ENCODE assay signal across 1 cellular context in the genomic region with DNA sequence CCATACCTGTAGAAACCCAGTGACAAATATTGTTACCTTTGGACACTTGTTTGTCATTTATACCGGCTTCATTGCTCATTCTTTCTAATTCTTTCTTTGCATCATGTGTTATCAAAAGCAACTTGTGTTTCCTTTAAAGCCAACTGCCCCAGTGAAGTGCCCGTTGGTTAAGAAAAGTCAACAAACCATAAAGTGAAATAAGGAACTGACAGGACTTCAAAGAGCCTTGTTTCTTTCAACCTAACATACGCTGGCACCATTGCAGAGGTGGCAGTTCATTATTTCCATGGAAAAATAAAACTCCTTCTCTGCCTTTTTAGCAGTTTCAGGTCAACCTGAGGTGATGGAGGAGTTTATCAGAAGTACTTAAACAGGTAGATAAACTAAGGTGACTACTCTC.
TF ChIP-seq lines count a peak whose summit lies in the region.

No MANE protein-coding gene starts in this region.

TF ChIP-seq in GM12878, 131 proteins besides CTCF, POLR2A, EP300 and RAD21 (continued from another document):
- TF ChIP-seq, protein P1, sequence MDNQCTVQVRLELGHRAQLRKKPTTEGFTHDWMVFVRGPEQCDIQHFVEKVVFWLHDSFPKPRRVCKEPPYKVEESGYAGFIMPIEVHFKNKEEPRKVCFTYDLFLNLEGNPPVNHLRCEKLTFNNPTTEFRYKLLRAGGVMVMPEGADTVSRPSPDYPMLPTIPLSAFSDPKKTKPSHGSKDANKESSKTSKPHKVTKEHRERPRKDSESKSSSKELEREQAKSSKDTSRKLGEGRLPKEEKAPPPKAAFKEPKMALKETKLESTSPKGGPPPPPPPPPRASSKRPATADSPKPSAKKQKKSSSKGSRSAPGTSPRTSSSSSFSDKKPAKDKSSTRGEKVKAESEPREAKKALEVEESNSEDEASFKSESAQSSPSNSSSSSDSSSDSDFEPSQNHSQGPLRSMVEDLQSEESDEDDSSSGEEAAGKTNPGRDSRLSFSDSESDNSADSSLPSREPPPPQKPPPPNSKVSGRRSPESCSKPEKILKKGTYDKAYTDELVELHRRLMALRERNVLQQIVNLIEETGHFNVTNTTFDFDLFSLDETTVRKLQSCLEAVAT (IDR thresholded peaks at IDR 0.05), result no peak
- TF ChIP-seq NRF1 (conservative IDR thresholded peaks at IDR 0.05; ENCODE audit: low read depth, low read length) (no peak), SP1 (IDR thresholded peaks at IDR 0.05; ENCODE audit: low read depth, low read length) (no peak), IKZF1 (conservative IDR thresholded peaks at IDR 0.05) (0 out of 2 replicates have a peak, but pooled peaks have one; percentile 33), MXI1 (IDR thresholded peaks at IDR 0.05; ENCODE audit: low read depth, low read length) (no peak), ZZZ3 (IDR thresholded peaks at IDR 0.05; ENCODE audit: control insufficient read depth, insufficient read length, low read depth) (no peak), BACH1 (IDR thresholded peaks at IDR 0.05; ENCODE audit: borderline replicate concordance) (no peak), YBX1 (IDR thresholded peaks at IDR 0.05) (no peak), PAX8 (IDR thresholded peaks at IDR 0.05) (no peak), BCL11A (IDR thresholded peaks at IDR 0.05; ENCODE audit: low read depth, low read length) (no peak), TCF7 (IDR thresholded peaks at IDR 0.05; ENCODE audit: borderline replicate concordance) (no peak), POU2F2 (IDR thresholded peaks at IDR 0.05; ENCODE audit: borderline replicate concordance, low read depth, low read length) (no peak), NFYA (IDR thresholded peaks at IDR 0.05; ENCODE audit: borderline replicate concordance, low read depth, low read length) (no peak), HDGF (IDR thresholded peaks at IDR 0.05) (no peak), CHD2 (IDR thresholded peaks at IDR 0.05; ENCODE audit: borderline replicate concordance, low read depth, low read length) (no peak), NFXL1 (IDR thresholded peaks at IDR 0.05; ENCODE audit: borderline replicate concordance) (no peak), STAT3 (IDR thresholded peaks at IDR 0.05; ENCODE audit: low read depth, low read length) (no peak), DPF2 (IDR thresholded peaks at IDR 0.05) (peak; percentile 61; the same call in 1 of the 2 replicates), ZNF207 (IDR thresholded peaks at IDR 0.05; ENCODE audit: borderline replicate concordance) (no peak), LARP7 (IDR thresholded peaks at IDR 0.05) (no peak), HCFC1 (IDR thresholded peaks at IDR 0.05; ENCODE audit: low read length) (no peak), NBN (IDR thresholded peaks at IDR 0.05) (0 out of 2 replicates have a peak, but pooled peaks have one; percentile 45), ELK1 (IDR thresholded peaks at IDR 0.05; ENCODE audit: low read depth, low read length) (no peak), ATF2 (IDR thresholded peaks at IDR 0.05; ENCODE audit: low read length) (no peak), IRF4 (IDR thresholded peaks at IDR 0.05; ENCODE audit: low read depth, low read length) (no peak), KLF5 (IDR thresholded peaks at IDR 0.05; ENCODE audit: partially characterized antibody) (no peak)
- TF ChIP-seq, protein P2, sequence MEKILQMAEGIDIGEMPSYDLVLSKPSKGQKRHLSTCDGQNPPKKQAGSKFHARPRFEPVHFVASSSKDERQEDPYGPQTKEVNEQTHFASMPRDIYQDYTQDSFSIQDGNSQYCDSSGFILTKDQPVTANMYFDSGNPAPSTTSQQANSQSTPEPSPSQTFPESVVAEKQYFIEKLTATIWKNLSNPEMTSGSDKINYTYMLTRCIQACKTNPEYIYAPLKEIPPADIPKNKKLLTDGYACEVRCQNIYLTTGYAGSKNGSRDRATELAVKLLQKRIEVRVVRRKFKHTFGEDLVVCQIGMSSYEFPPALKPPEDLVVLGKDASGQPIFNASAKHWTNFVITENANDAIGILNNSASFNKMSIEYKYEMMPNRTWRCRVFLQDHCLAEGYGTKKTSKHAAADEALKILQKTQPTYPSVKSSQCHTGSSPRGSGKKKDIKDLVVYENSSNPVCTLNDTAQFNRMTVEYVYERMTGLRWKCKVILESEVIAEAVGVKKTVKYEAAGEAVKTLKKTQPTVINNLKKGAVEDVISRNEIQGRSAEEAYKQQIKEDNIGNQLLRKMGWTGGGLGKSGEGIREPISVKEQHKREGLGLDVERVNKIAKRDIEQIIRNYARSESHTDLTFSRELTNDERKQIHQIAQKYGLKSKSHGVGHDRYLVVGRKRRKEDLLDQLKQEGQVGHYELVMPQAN (conservative IDR thresholded peaks at IDR 0.05), result no peak
- TF ChIP-seq, protein P3, sequence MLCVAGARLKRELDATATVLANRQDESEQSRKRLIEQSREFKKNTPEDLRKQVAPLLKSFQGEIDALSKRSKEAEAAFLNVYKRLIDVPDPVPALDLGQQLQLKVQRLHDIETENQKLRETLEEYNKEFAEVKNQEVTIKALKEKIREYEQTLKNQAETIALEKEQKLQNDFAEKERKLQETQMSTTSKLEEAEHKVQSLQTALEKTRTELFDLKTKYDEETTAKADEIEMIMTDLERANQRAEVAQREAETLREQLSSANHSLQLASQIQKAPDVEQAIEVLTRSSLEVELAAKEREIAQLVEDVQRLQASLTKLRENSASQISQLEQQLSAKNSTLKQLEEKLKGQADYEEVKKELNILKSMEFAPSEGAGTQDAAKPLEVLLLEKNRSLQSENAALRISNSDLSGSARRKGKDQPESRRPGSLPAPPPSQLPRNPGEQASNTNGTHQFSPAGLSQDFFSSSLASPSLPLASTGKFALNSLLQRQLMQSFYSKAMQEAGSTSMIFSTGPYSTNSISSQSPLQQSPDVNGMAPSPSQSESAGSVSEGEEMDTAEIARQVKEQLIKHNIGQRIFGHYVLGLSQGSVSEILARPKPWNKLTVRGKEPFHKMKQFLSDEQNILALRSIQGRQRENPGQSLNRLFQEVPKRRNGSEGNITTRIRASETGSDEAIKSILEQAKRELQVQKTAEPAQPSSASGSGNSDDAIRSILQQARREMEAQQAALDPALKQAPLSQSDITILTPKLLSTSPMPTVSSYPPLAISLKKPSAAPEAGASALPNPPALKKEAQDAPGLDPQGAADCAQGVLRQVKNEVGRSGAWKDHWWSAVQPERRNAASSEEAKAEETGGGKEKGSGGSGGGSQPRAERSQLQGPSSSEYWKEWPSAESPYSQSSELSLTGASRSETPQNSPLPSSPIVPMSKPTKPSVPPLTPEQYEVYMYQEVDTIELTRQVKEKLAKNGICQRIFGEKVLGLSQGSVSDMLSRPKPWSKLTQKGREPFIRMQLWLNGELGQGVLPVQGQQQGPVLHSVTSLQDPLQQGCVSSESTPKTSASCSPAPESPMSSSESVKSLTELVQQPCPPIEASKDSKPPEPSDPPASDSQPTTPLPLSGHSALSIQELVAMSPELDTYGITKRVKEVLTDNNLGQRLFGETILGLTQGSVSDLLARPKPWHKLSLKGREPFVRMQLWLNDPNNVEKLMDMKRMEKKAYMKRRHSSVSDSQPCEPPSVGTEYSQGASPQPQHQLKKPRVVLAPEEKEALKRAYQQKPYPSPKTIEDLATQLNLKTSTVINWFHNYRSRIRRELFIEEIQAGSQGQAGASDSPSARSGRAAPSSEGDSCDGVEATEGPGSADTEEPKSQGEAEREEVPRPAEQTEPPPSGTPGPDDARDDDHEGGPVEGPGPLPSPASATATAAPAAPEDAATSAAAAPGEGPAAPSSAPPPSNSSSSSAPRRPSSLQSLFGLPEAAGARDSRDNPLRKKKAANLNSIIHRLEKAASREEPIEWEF (IDR thresholded peaks at IDR 0.05; ENCODE audit: insufficient replicate concordance, low read depth, low read length), result no peak
- TF ChIP-seq, protein P4, sequence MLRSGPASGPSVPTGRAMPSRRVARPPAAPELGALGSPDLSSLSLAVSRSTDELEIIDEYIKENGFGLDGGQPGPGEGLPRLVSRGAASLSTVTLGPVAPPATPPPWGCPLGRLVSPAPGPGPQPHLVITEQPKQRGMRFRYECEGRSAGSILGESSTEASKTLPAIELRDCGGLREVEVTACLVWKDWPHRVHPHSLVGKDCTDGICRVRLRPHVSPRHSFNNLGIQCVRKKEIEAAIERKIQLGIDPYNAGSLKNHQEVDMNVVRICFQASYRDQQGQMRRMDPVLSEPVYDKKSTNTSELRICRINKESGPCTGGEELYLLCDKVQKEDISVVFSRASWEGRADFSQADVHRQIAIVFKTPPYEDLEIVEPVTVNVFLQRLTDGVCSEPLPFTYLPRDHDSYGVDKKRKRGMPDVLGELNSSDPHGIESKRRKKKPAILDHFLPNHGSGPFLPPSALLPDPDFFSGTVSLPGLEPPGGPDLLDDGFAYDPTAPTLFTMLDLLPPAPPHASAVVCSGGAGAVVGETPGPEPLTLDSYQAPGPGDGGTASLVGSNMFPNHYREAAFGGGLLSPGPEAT (IDR thresholded peaks at IDR 0.05; ENCODE audit: low read depth), result peak; percentile 43; the same call in 1 of the 2 replicates
